Comparison of ENCODE assay signal across 23 cellular contexts in the genomic region with DNA sequence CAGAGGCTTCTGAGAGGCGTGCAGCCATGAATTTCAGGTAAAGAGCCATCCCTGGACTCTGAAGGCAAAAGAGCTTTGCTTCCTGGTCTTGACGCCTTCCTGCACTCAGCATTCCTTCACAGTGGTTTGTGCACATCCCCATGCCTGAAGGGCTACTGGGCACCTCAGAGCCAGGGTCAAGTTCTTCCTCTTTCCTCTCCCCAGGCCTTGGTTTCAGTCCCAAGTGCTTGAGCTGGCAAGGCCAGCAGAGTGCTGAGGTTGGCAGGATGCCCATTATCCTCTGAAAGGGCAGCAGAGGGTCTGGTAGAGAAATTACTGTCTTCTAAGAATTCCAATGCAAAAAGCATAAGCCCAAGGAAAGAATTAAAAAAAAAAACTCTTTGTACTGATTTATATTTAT.
A peak's percentile ranks its signal among the peaks of the same experiment; 100 is the strongest.
DNase-seq lines count a peak whose midpoint lies in the region; ATAC-seq, FAIRE-seq and TF ChIP-seq lines count a peak whose summit lies in the region.
"Had no signal": no experiment of that assay in that cellular context is flagged by ENCODE, and none has a peak within 500 bp of the region (broad histone marks: within the 10 kb centered on the region; RNA-seq: fewer than 3 reads in every experiment).

No MANE protein-coding gene starts in this region.

- H3K4me3 ChIP-seq in lung = no peak overlapping the region
- H3K4me3 ChIP-seq in kidney (ENCODE audit: low read length in 2 of 2) = no peak overlapping the region
- H3K4me3 ChIP-seq: HAP-1, lower lobe of right lung, smooth muscle cell, suprapubic skin had no signal

- H3K9ac ChIP-seq in kidney (ENCODE audit: low read length in 2 of 2) = no peak overlapping the region

- TF ChIP-seq CTCF in lung (IDR thresholded peaks at IDR 0.05; ENCODE audit: control extremely low read depth, extremely low read depth) = no peak
- TF ChIP-seq CTCF in kidney (IDR thresholded peaks at IDR 0.05; ENCODE audit: borderline replicate concordance, extremely low read depth, insufficient read depth) = no peak

- ATAC-seq in lung (ENCODE audit: insufficient read depth, low FRiP score) = no peak
- ATAC-seq: lower lobe of right lung; stimulated activated memory B cell treated with anti-CD40 and anti-IgM and Interleukin-4, amounts not matched to agents 10 μg/mL and 1 μg/mL and 100 μg/mL, for 72 hours had no signal

- H3K27me3 ChIP-seq in lung (ENCODE audit: control insufficient read depth, insufficient read depth) = no peaks in the 10 kb centered on the region
- H3K27me3 ChIP-seq: suprapubic skin had no signal

- H3K9me3 ChIP-seq in lung (ENCODE audit: control insufficient read depth in 2 of 2, insufficient read depth in 1 of 2, low read length in 1 of 2) (no peaks in the 10 kb centered on the region), kidney (ENCODE audit: control insufficient read depth in 1 of 2, low read length in 2 of 2) (no peaks in the 10 kb centered on the region)
- H3K9me3 ChIP-seq: HAP-1, lower lobe of right lung, suprapubic skin had no signal

- intact Hi-C loops in kidney (cut with DNase I) = no loop called here

- no peak for FAIRE-seq in kidney (lab: Jason Lieb, UNC)
- FAIRE-seq: D721Med had no signal

- in situ Hi-C loops in SK-MEL-5 (cut with HindIII; ENCODE audit: low pct_unique_long_range_greater_than_20kb, low sequenced_read_pairs) = no loop called here

- H3K27ac ChIP-seq in lung (ENCODE audit: low read depth in 1 of 2, low read length in 1 of 2) (no peak overlapping the region), kidney (ENCODE audit: low read depth in 2 of 2, low read length in 2 of 2) (no peak overlapping the region)
- H3K27ac ChIP-seq: epithelial cell of prostate, lower lobe of right lung, suprapubic skin had no signal

- H3K4me1 ChIP-seq in lung (ENCODE audit: control insufficient read depth in 2 of 2, insufficient read depth in 2 of 2, low read length in 2 of 2) (peaks cover 3 to 7% of the 10 kb centered on the region in 2 donors), kidney (ENCODE audit: control insufficient read depth in 1 of 2, insufficient read depth in 1 of 2, low read depth in 1 of 2, low read length in 2 of 2) (peaks cover 0 to 3% of the 10 kb centered on the region in 2 donors)
- H3K4me1 ChIP-seq: lower lobe of right lung, suprapubic skin had no signal

- H3K36me3 ChIP-seq in lung (ENCODE audit: control insufficient read depth in 2 of 2, insufficient read depth in 2 of 2, low read length in 2 of 2) (no peaks in the 10 kb centered on the region), kidney (ENCODE audit: control insufficient read depth in 1 of 2, insufficient read depth in 2 of 2, low read length in 2 of 2) (no peaks in the 10 kb centered on the region)
- H3K36me3 ChIP-seq: HAP-1, lower lobe of right lung, suprapubic skin had no signal

- DNase-seq in NCI-H748 (lab: John Stamatoyannopoulos, UW; ENCODE audit: unreplicated experiment) (peak; percentile 20), NCI-H748 treated with DMSO at 0.1 percent for 48 hours (lab: John Stamatoyannopoulos, UW) (no peak), HT-29 (ENCODE audit: low spot score) (peak; percentile 9), SK-MEL-5 (ENCODE audit: low read depth, low spot score) (peak; percentile 25), lung (ENCODE audit: low spot score) (peak; percentile 36), kidney (no peak), NCI-H2227 treated with DMSO at 0.1 percent for 48 hours (lab: John Stamatoyannopoulos, UW) (no peak)
- no peak for DNase-seq in activated naive CD4-positive, alpha-beta T cell (lab: John Stamatoyannopoulos, UW)
- DNase-seq: ACHN; activated CD4-positive, alpha-beta T cell treated with anti-CD3 and anti-CD28 coated beads for 48 hours; central memory CD4-positive, alpha-beta T cell; foreskin fibroblast; GDM1; hippocampal formation; lower lobe of right lung; NCI-H187; NCI-H526 had no signal

- WGBS in lung, 2 donors = 81 to 83% methylated on average over 2 of the region's 2 CpGs

Comparison
In these comparisons a context has a peak if more than half of its experiments do, and no peak if none do; other contexts are left out.
1. DNase-seq: peak in NCI-H748 (single experiment), HT-29 (single experiment), SK-MEL-5 (single experiment) and lung (single experiment); none in NCI-H748 treated with DMSO at 0.1 percent for 48 hours (single experiment), kidney (single experiment), activated naive CD4-positive, alpha-beta T cell (0 of 4) and NCI-H2227 treated with DMSO at 0.1 percent for 48 hours (single experiment).